8 cellular contexts compared by ENCODE assay signal in genomic region chr1:36397378-36398230, GRCh38. TPM values are rescaled to one million over a fixed set of nuclear protein-coding genes. Genes with fewer than 3 reads are reported as not detected.
DNase-seq lines count a peak whose midpoint lies in the region; ATAC-seq, FAIRE-seq and TF ChIP-seq lines count a peak whose summit lies in the region.

TSS of gene LSM10 (minus strand) at chr1:36397908. CDS start at chr1:36394129, 3,779 bp downstream.

- H4K20me1 ChIP-seq in OCI-LY3 (ENCODE audit: insufficient read depth, low read length) = no peaks in the 10 kb centered on the region

- H3K79me2 ChIP-seq in OCI-LY3 (ENCODE audit: low read length) = peaks cover 14% of the 10 kb centered on the region

- H3K9ac ChIP-seq in OCI-LY3 (ENCODE audit: low read length) = peak within 1 kb of the TSS; percentile 71

- H3K27me3 Mint-ChIP-seq in mesothelial cell of epicardium (ENCODE audit: low read depth) = no peaks in the 10 kb centered on the region

- ATAC-seq in GM21526 (IDR thresholded peaks at IDR 0.05; ENCODE audit: low FRiP score, unreplicated experiment) = peak; percentile 40

- H3K27ac ChIP-seq in OCI-LY3 (ENCODE audit: low read length) = peak within 1 kb of the TSS; percentile 12; the same call in 1 of the 2 replicates

- no peaks in the 10 kb centered on the region for H3K27me3 ChIP-seq in OCI-LY3 (ENCODE audit: low read depth, low read length)

- no peaks in the 10 kb centered on the region for H3K36me3 ChIP-seq in OCI-LY3 (replicated peaks; ENCODE audit: low read depth, low read length)

- DNase-seq in D341Med (ENCODE audit: low spot score) (peak; percentile 94), HuH-7.5 (ENCODE audit: low spot score) (peak; percentile 84), mesothelial cell of epicardium (ENCODE audit: low spot score in 2 of 2, unreplicated experiment in 2 of 2) (peak; percentile 83 to 89)
- peak; percentile 93 for DNase-seq in activated CD8-positive, alpha-beta memory T cell treated with anti-CD3 and anti-CD28 coated beads, Interleukin-2, amount 50 U/mL, for 4 hours
- peak; percentile 85 for DNase-seq in stimulated activated CD8-positive, alpha-beta memory T cell treated with anti-CD3 and anti-CD28 coated beads, Interleukin-15, amount 100 ng/mL, for 48 hours (ENCODE audit: low read depth in 2 of 2)

- peaks cover 12% of the 10 kb centered on the region for H3K4me1 ChIP-seq in OCI-LY3 (ENCODE audit: low read length)

- peak within 1 kb of the TSS; percentile 89 for H3K4me2 ChIP-seq in OCI-LY3 (ENCODE audit: low read length)

- H3K27ac Mint-ChIP-seq in mesothelial cell of epicardium = peak within 1 kb of the TSS; percentile 99

- H3K4me1 Mint-ChIP-seq in mesothelial cell of epicardium = peaks cover 39% of the 10 kb centered on the region

- peak; percentile 18 for FAIRE-seq in endometrium (lab: Jason Lieb, UNC)

- H3K4me3 ChIP-seq in OCI-LY3 (ENCODE audit: low read length) = peak within 1 kb of the TSS; percentile 92

- peaks cover 5% of the 10 kb centered on the region for H3K36me3 Mint-ChIP-seq in mesothelial cell of epicardium

- TF ChIP-seq CTCF in OCI-LY3 (IDR thresholded peaks at IDR 0.05; ENCODE audit: low read depth, low read length) (no peak), mesothelial cell of epicardium (IDR thresholded peaks at IDR 0.05; ENCODE audit: unreplicated experiment) (no peak)

- H3K9me3 ChIP-seq in OCI-LY3 (ENCODE audit: insufficient read depth, low read length) = no peaks in the 10 kb centered on the region

- peak within 1 kb of the TSS; percentile 96 for H3K4me3 Mint-ChIP-seq in mesothelial cell of epicardium

- H3K9me3 Mint-ChIP-seq in mesothelial cell of epicardium = no peaks in the 10 kb centered on the region

- H2AFZ ChIP-seq in OCI-LY3 (ENCODE audit: low read depth, low read length) = peak within 1 kb of the TSS; percentile 82; the same call in 1 of the 2 replicates

RNA-seq across cellular contexts. Expression of gene LSM10, which starts in this region (rescaled TPM):
- total RNA-seq in mesothelial cell of epicardium = 24.7 to 26.1 TPM (median 26.0 TPM) in 3 replicates

Comparison
In these comparisons a context has a peak if more than half of its experiments do, and no peak if none do; other contexts are left out.
1. Peak in every context shown above with its lines: DNase-seq, ATAC-seq, H3K4me3 ChIP-seq and H3K27ac ChIP-seq.